ENCODE assay signal across 11 cellular contexts in genomic region chr5:58259685-58260152, GRCh38.
A peak's percentile ranks its signal among the peaks of the same experiment; 100 is the strongest.
DNase-seq lines count a peak whose midpoint lies in the region; ATAC-seq and TF ChIP-seq lines count a peak whose summit lies in the region.
"Had no signal": no experiment of that assay in that cellular context is flagged by ENCODE, and none has a peak within 500 bp of the region (broad histone marks: within the 10 kb centered on the region; RNA-seq: fewer than 3 reads in every experiment).

No MANE protein-coding gene starts in this region.

- H2BK5ac ChIP-seq in mesendoderm (ENCODE audit: low read length) = no peak overlapping the region

- peak overlapping the region; percentile 38 for H2BK120ac ChIP-seq in mesendoderm (ENCODE audit: low read depth, low read length)

- no peak overlapping the region for H2AK5ac ChIP-seq in mesendoderm (ENCODE audit: low read length)

- peaks cover 5% of the 10 kb centered on the region for H3K4me1 ChIP-seq in mesendoderm (ENCODE audit: control insufficient read depth, low read depth, low read length)

- DNase-seq in AG20443 (ENCODE audit: low spot score) (peak; percentile 63), LoVo (ENCODE audit: low spot score) (peak; percentile 14), cardiac fibroblast (ENCODE audit: low read depth in 2 of 2) (peak; percentile 69 to 95), mesendoderm (peak; percentile 98), NCI-H524 (lab: John Stamatoyannopoulos, UW) (no peak)
- DNase-seq: activated CD4-positive, alpha-beta T cell treated with anti-CD3 and anti-CD28 coated beads for 36 hours; naive B cell; NCI-H1436 had no signal

- no peak overlapping the region for H3K4ac ChIP-seq in mesendoderm (ENCODE audit: low read depth, low read length)

- H3K79me1 ChIP-seq in mesendoderm (ENCODE audit: low read length) = no peaks in the 10 kb centered on the region

- H4K5ac ChIP-seq in mesendoderm (ENCODE audit: low read length) = no peak overlapping the region

- ATAC-seq in GM19023 (IDR thresholded peaks at IDR 0.05; ENCODE audit: unreplicated experiment) (no peak), HG02870 (IDR thresholded peaks at IDR 0.05; ENCODE audit: unreplicated experiment) (no peak), GM18498 (IDR thresholded peaks at IDR 0.05; ENCODE audit: unreplicated experiment) (no peak)
- ATAC-seq: activated CD4-positive, alpha-beta T cell treated with anti-CD3 and anti-CD28 coated beads for 36 hours had no signal

- H4K8ac ChIP-seq in mesendoderm (ENCODE audit: low read depth, low read length) = no peak overlapping the region

- peak overlapping the region; percentile 71 for H3K27ac ChIP-seq in mesendoderm (ENCODE audit: low read depth, low read length)

- H3K79me2 ChIP-seq in mesendoderm (ENCODE audit: control insufficient read depth, insufficient read depth, low read length) = no peaks in the 10 kb centered on the region

- no peak for TF ChIP-seq CTCF in cardiac fibroblast (IDR thresholded peaks at IDR 0.05; ENCODE audit: low read depth, low read length)

- H3K27me3 ChIP-seq in mesendoderm (ENCODE audit: insufficient read depth, low read length, poor library complexity) = no peaks in the 10 kb centered on the region

- no peak overlapping the region for H2BK15ac ChIP-seq in mesendoderm (replicated peaks; ENCODE audit: low read depth)

- no peak overlapping the region for H3K9ac ChIP-seq in mesendoderm (ENCODE audit: low read length)

- H3K56ac ChIP-seq in mesendoderm (ENCODE audit: low read length) = peak overlapping the region; percentile 9

- H3K36me3 ChIP-seq in mesendoderm (ENCODE audit: control insufficient read depth, insufficient read depth, low read length) = no peaks in the 10 kb centered on the region

- H3K4me3 ChIP-seq in cardiac fibroblast (replicated peaks in 1 of 2; ENCODE audit: low read depth in 2 of 2, low read length in 2 of 2) (peak overlapping the region in 1 of 2 donors; percentile 4), mesendoderm (ENCODE audit: low read length) (no peak overlapping the region)

- WGBS in mesendoderm (ENCODE audit: extremely low coverage, insufficient coverage, low lambda C conversion rate) = no CpG with 5 or more reads among the region's 6 CpGs

- peak overlapping the region; percentile 70 for H3K18ac ChIP-seq in mesendoderm (ENCODE audit: low read length)

- H3K4me2 ChIP-seq in mesendoderm (ENCODE audit: low read length) = no peak overlapping the region

- H3K23ac ChIP-seq in mesendoderm (ENCODE audit: low read length) = no peak overlapping the region

Comparison
In these comparisons a context has a peak if more than half of its experiments do, and no peak if none do; other contexts are left out.
1. DNase-seq: peak in AG20443 (single experiment), LoVo (single experiment), cardiac fibroblast (2 of 2) and mesendoderm (single experiment); none in NCI-H524 (0 of 2).